Comparison of ENCODE assay signal across 15 cellular contexts in genomic region chr14:58768977-58769376, GRCh38.
"Had no signal": no experiment of that assay in that cellular context is flagged by ENCODE, and none has a peak within 500 bp of the region (broad histone marks: within the 10 kb centered on the region; RNA-seq: fewer than 3 reads in every experiment).

No MANE protein-coding gene starts in this region.

- H3K36me3 ChIP-seq: neutrophil, stomach, thyroid gland, vagina had no signal

- H3K4me1 ChIP-seq: body of pancreas, stomach, thyroid gland, vagina had no signal

- H3K27ac Mint-ChIP-seq: dendritic cell treated with granulocyte-macrophage colony-stimulating factor and Interleukin-4, amounts not matched to agents 40 ng/mL and 50 ng/mL, for 4 days had no signal

- H3K27me3 Mint-ChIP-seq: dendritic cell treated with granulocyte-macrophage colony-stimulating factor and Interleukin-4, amounts not matched to agents 40 ng/mL and 50 ng/mL, for 4 days had no signal

- ATAC-seq: activated CD4-positive, CD25-positive, alpha-beta regulatory T cell treated with anti-CD3 and anti-CD28 coated beads, Interleukin-2, amount 50 U/mL, for 24 hours; body of pancreas; left ventricle myocardium superior; right cardiac atrium had no signal

- DNase-seq: activated naive CD4-positive, alpha-beta T cell treated with anti-CD3 and anti-CD28 coated beads, Interleukin-2, amount 50 U/mL, for 16 hours; activated T-cell treated with anti-CD3 and anti-CD28 coated beads, Interleukin-2, amount 50 U/mL, for 1 hour; body of pancreas; erythroblast; hypothalamus; left ventricle myocardium superior; right cardiac atrium; small intestine; stomach; thyroid gland had no signal

- H3K9me3 Mint-ChIP-seq: dendritic cell treated with granulocyte-macrophage colony-stimulating factor and Interleukin-4, amounts not matched to agents 40 ng/mL and 50 ng/mL, for 4 days had no signal

- H3K27me3 ChIP-seq: body of pancreas, neutrophil, stomach, thyroid gland, vagina had no signal

- H3K4me3 Mint-ChIP-seq: dendritic cell treated with granulocyte-macrophage colony-stimulating factor and Interleukin-4, amounts not matched to agents 40 ng/mL and 50 ng/mL, for 4 days had no signal

- H3K27ac ChIP-seq: body of pancreas, neutrophil, stomach, thyroid gland, vagina had no signal

- H3K4me3 ChIP-seq: body of pancreas, stomach, thyroid gland, vagina had no signal

- FAIRE-seq: keratinocyte, small intestine had no signal

- H3K9me3 ChIP-seq: body of pancreas, neutrophil, stomach, thyroid gland, vagina had no signal
